Comparison of ENCODE assay signal across 27 cellular contexts in genomic region chr3:37092484-37092883, GRCh38.
"Had no signal": no experiment of that assay in that cellular context is flagged by ENCODE, and none has a peak within 500 bp of the region (broad histone marks: within the 10 kb centered on the region; RNA-seq: fewer than 3 reads in every experiment).

No MANE protein-coding gene starts in this region.

- H3K9me3 Mint-ChIP-seq: activated naive CD8-positive, alpha-beta T cell treated with anti-CD3 and anti-CD28 coated beads, Interleukin-2, amount 10 ng/mL, durations not matched to agents 7 days and 5 days; activated T-cell treated with anti-CD3 and anti-CD28 coated beads, Interleukin-2, amount 50 U/mL, for 24 hours; activated T-helper 1 cell treated with anti-CD3 and anti-CD28 coated beads, Interleukin-12 subunit alpha, Interleukin-12 subunit beta, Interleukin-2, Interleukin-4 antibody, amounts not matched to agents 30 ng/mL and 10 ng/mL and 1 ng/mL, durations not matched to agents 14 hours and 24 hours and 36 hours; T-helper 1 cell treated with Interleukin-12 subunit alpha and Interleukin-12 subunit beta and Interleukin-4 antibody, amounts not matched to agents 30 μg/mL and 1 μg/mL, for 36 hours; WTC11 had no signal

- H3K4me3 ChIP-seq: breast epithelium had no signal

- H3K27me3 ChIP-seq: breast epithelium had no signal

- H3K4me1 ChIP-seq: breast epithelium had no signal

- H3K4me1 Mint-ChIP-seq: activated CD8-positive, alpha-beta memory T cell treated with anti-CD3 and anti-CD28 coated beads, Interleukin-2, amount 10 ng/mL, durations not matched to agents 7 days and 5 days had no signal

- H3K4me3 Mint-ChIP-seq: activated CD8-positive, alpha-beta memory T cell treated with anti-CD3 and anti-CD28 coated beads, Interleukin-2, amount 10 ng/mL, durations not matched to agents 7 days and 5 days; activated naive CD8-positive, alpha-beta T cell treated with anti-CD3 and anti-CD28 coated beads, Interleukin-2, amount 10 ng/mL, durations not matched to agents 7 days and 5 days; activated T-cell treated with anti-CD3 and anti-CD28 coated beads, Interleukin-2, amount 50 U/mL, for 24 hours; activated T-helper 1 cell treated with anti-CD3 and anti-CD28 coated beads, Interleukin-12 subunit alpha, Interleukin-12 subunit beta, Interleukin-2, Interleukin-4 antibody, amounts not matched to agents 30 ng/mL and 10 ng/mL and 1 ng/mL, durations not matched to agents 14 hours and 24 hours and 36 hours; T-helper 1 cell treated with Interleukin-12 subunit alpha and Interleukin-12 subunit beta and Interleukin-4 antibody, amounts not matched to agents 30 μg/mL and 1 μg/mL, for 36 hours; WTC11 had no signal

- H3K27ac Mint-ChIP-seq: activated CD8-positive, alpha-beta memory T cell treated with anti-CD3 and anti-CD28 coated beads, Interleukin-2, amount 10 ng/mL, durations not matched to agents 7 days and 5 days; activated naive CD8-positive, alpha-beta T cell treated with anti-CD3 and anti-CD28 coated beads, Interleukin-2, amount 10 ng/mL, durations not matched to agents 7 days and 5 days; activated T-cell treated with anti-CD3 and anti-CD28 coated beads, Interleukin-2, amount 50 U/mL, for 24 hours; activated T-helper 1 cell treated with anti-CD3 and anti-CD28 coated beads, Interleukin-12 subunit alpha, Interleukin-12 subunit beta, Interleukin-2, Interleukin-4 antibody, amounts not matched to agents 30 ng/mL and 10 ng/mL and 1 ng/mL, durations not matched to agents 14 hours and 24 hours and 36 hours; T-helper 1 cell treated with Interleukin-12 subunit alpha and Interleukin-12 subunit beta and Interleukin-4 antibody, amounts not matched to agents 30 μg/mL and 1 μg/mL, for 36 hours had no signal

- H3K27me3 Mint-ChIP-seq: activated CD8-positive, alpha-beta memory T cell treated with anti-CD3 and anti-CD28 coated beads, Interleukin-2, amount 10 ng/mL, durations not matched to agents 7 days and 5 days; activated naive CD8-positive, alpha-beta T cell treated with anti-CD3 and anti-CD28 coated beads, Interleukin-2, amount 10 ng/mL, durations not matched to agents 7 days and 5 days; activated T-cell treated with anti-CD3 and anti-CD28 coated beads, Interleukin-2, amount 50 U/mL, for 24 hours had no signal

- ATAC-seq: activated CD8-positive, alpha-beta memory T cell treated with anti-CD3 and anti-CD28 coated beads, Interleukin-2, amount 10 ng/mL, durations not matched to agents 7 days and 5 days; Panc1; WTC11 had no signal

- H3K9me3 ChIP-seq: breast epithelium had no signal

- H3K36me3 Mint-ChIP-seq: WTC11 had no signal

- H3K36me3 ChIP-seq: breast epithelium had no signal

- H3K27ac ChIP-seq: breast epithelium had no signal

- DNase-seq: activated CD4-positive, alpha-beta T cell treated with anti-CD3 and anti-CD28 coated beads for 48 hours; activated CD4-positive, alpha-beta T cell treated with anti-CD3 and anti-CD28 coated beads, Interleukin-2, amount 50 U/mL, for 4 hours; activated CD4-positive, CD25-positive, alpha-beta regulatory T cell treated with anti-CD3 and anti-CD28 coated beads, Interleukin-2, amount 50 U/mL, for 72 hours; activated CD8-positive, alpha-beta memory T cell treated with anti-CD3 and anti-CD28 coated beads, Interleukin-2, amount 10 ng/mL, durations not matched to agents 7 days and 5 days; activated effector memory CD4-positive, alpha-beta T cell treated with anti-CD3 and anti-CD28 coated beads, Interleukin-2, amount 50 U/mL, for 16 hours; activated naive CD4-positive, alpha-beta T cell treated with Interleukin-2 at 50 U/mL for 16 hours; activated naive CD8-positive, alpha-beta T cell treated with anti-CD3 and anti-CD28 coated beads, Interleukin-2, amount 10 ng/mL, durations not matched to agents 7 days and 5 days; activated T-cell treated with anti-CD3 and anti-CD28 coated beads, Interleukin-2, amount 50 U/mL, for 24 hours; aorta; central memory CD4-positive, alpha-beta T cell; IMR-90; KG1; NCI-H1048; NCI-H1417; NCI-H1930; NCI-H345; NCI-H510A; NCI-H526 treated with DMSO at 0.1 percent for 48 hours; NCI-H82; RPMI8226; SHP77; T-helper 9 cell had no signal
